Comparison of ENCODE assay signal across 2 cellular contexts in the genomic region with DNA sequence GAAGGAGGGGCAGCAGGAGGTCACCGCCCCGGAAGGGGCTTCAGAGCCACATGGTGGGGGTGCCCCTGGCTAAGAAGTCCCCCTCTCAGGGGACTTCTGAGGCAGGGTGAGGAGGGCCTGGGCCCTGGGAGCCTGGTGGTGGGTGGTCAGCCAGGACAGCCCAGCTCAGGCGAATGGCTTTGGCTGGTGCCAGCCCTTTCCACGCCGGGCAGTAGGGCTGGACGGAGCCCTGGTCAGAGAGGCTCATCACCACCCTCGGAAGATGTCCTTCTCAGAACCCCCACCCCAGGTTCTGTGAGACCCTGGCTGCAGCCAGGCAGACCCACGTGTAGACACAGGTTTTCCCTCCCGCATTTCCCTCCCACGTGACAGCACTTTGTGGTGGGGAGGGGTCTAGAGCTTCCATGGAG.
TF ChIP-seq lines count a peak whose summit lies in the region.

No MANE protein-coding gene starts in this region.

TF ChIP-seq in HepG2, 621 proteins besides CTCF, POLR2A, EP300 and RAD21:
- TF ChIP-seq HDAC6 (IDR thresholded peaks at IDR 0.05; ENCODE audit: low read depth, low read length) (no peak), ARID4A (CRISPR knock-in tag; IDR thresholded peaks at IDR 0.05; ENCODE audit: borderline replicate concordance) (no peak), YEATS4 (CRISPR knock-in tag; IDR thresholded peaks at IDR 0.05; ENCODE audit: borderline replicate concordance) (no peak), ZFP36L2 (CRISPR knock-in tag; IDR thresholded peaks at IDR 0.05) (no peak), RNF2 (conservative IDR thresholded peaks at IDR 0.05; ENCODE audit: low read depth) (no peak)
- TF ChIP-seq, protein P1, sequence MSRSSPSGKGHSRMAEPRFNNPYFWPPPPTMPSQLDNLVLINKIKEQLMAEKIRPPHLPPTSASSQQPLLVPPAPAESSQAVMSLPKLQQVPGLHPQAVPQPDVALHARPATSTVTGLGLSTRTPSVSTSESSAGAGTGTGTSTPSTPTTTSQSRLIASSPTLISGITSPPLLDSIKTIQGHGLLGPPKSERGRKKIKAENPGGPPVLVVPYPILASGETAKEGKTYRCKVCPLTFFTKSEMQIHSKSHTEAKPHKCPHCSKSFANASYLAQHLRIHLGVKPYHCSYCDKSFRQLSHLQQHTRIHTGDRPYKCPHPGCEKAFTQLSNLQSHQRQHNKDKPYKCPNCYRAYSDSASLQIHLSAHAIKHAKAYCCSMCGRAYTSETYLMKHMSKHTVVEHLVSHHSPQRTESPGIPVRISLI (CRISPR knock-in tag; IDR thresholded peaks at IDR 0.05; ENCODE audit: borderline replicate concordance), result no peak

TF ChIP-seq in K562, 482 proteins besides CTCF, POLR2A, EP300 and RAD21:
- TF ChIP-seq MECOM (CRISPR knock-in tag; IDR thresholded peaks at IDR 0.05) (no peak), ELK3 (CRISPR knock-in tag; IDR thresholded peaks at IDR 0.05) (no peak), ZNF76 (CRISPR knock-in tag; IDR thresholded peaks at IDR 0.05; ENCODE audit: borderline replicate concordance) (no peak), POLR2H (tag; IDR thresholded peaks at IDR 0.05; ENCODE audit: low read depth) (no peak), E2F6 (IDR thresholded peaks at IDR 0.05; ENCODE audit: borderline replicate concordance in 1 of 2, extremely low read depth in 1 of 2, insufficient read depth in 1 of 2, insufficient read length in 1 of 2, low read depth in 1 of 2, low read length in 1 of 2, poor library complexity in 1 of 2, severe bottlenecking in 1 of 2) (peak in 1 of 2 experiments; percentile 28), SMAD1 (IDR thresholded peaks at IDR 0.05; ENCODE audit: low read depth, low read length, partially characterized antibody) (no peak), ELF1 (tag; IDR thresholded peaks at IDR 0.05) (no peak), HNRNPUL1 (IDR thresholded peaks at IDR 0.05; ENCODE audit: low read length) (no peak), HDGF (IDR thresholded peaks at IDR 0.05) (no peak), SRSF1 (IDR thresholded peaks at IDR 0.05; ENCODE audit: low read depth, low read length) (no peak), USF1 (CRISPR knock-in tag; IDR thresholded peaks at IDR 0.05) (peak; percentile 23; the same call in 1 of the 2 replicates), HSF4 (CRISPR knock-in tag; IDR thresholded peaks at IDR 0.05; ENCODE audit: borderline replicate concordance) (no peak), SAP30 (IDR thresholded peaks at IDR 0.05; ENCODE audit: borderline replicate concordance, insufficient read depth, low read depth, low read length, poor library complexity, severe bottlenecking) (no peak)
- TF ChIP-seq, protein P2, sequence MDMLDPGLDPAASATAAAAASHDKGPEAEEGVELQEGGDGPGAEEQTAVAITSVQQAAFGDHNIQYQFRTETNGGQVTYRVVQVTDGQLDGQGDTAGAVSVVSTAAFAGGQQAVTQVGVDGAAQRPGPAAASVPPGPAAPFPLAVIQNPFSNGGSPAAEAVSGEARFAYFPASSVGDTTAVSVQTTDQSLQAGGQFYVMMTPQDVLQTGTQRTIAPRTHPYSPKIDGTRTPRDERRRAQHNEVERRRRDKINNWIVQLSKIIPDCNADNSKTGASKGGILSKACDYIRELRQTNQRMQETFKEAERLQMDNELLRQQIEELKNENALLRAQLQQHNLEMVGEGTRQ (CRISPR knock-in tag; IDR thresholded peaks at IDR 0.05), result 0 out of 2 replicates have a peak, but pooled peaks have one; percentile 25
- TF ChIP-seq, protein P3, sequence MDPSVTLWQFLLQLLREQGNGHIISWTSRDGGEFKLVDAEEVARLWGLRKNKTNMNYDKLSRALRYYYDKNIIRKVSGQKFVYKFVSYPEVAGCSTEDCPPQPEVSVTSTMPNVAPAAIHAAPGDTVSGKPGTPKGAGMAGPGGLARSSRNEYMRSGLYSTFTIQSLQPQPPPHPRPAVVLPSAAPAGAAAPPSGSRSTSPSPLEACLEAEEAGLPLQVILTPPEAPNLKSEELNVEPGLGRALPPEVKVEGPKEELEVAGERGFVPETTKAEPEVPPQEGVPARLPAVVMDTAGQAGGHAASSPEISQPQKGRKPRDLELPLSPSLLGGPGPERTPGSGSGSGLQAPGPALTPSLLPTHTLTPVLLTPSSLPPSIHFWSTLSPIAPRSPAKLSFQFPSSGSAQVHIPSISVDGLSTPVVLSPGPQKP (CRISPR knock-in tag; IDR thresholded peaks at IDR 0.05), result no peak
- TF ChIP-seq, protein P4, sequence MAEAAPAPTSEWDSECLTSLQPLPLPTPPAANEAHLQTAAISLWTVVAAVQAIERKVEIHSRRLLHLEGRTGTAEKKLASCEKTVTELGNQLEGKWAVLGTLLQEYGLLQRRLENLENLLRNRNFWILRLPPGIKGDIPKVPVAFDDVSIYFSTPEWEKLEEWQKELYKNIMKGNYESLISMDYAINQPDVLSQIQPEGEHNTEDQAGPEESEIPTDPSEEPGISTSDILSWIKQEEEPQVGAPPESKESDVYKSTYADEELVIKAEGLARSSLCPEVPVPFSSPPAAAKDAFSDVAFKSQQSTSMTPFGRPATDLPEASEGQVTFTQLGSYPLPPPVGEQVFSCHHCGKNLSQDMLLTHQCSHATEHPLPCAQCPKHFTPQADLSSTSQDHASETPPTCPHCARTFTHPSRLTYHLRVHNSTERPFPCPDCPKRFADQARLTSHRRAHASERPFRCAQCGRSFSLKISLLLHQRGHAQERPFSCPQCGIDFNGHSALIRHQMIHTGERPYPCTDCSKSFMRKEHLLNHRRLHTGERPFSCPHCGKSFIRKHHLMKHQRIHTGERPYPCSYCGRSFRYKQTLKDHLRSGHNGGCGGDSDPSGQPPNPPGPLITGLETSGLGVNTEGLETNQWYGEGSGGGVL (CRISPR knock-in tag; IDR thresholded peaks at IDR 0.05), result no peak
